Comparison of ENCODE assay signal across 20 cellular contexts in genomic region chr15:68027388-68027787, GRCh38. TPM values are rescaled to one million over a fixed set of nuclear protein-coding genes. Genes with fewer than 3 reads are reported as not detected.
DNase-seq lines count a peak whose midpoint lies in the region; ATAC-seq and TF ChIP-seq lines count a peak whose summit lies in the region.
"Had no signal": no experiment of that assay in that cellular context is flagged by ENCODE, and none has a peak within 500 bp of the region (broad histone marks: within the 10 kb centered on the region; RNA-seq: fewer than 3 reads in every experiment).

No MANE protein-coding gene starts in this region.

- DNase-seq in Caco-2 (no peak), MM.1S (no peak), osteocyte (ENCODE audit: extremely low spot score, unreplicated experiment) (peak; percentile 54), HUDEP-2 (lab: John Stamatoyannopoulos, UW; ENCODE audit: unreplicated experiment in 76 of 76) (no peak)
- DNase-seq: CD4-positive, CD25-positive, alpha-beta regulatory T cell; GOT3; NCI-H1092 treated with DMSO at 0.1 percent for 48 hours; NCI-H1436; NCI-H187 treated with DMSO at 0.1 percent for 48 hours; NCI-H2171 treated with DMSO at 0.1 percent for 48 hours; NCI-H345; NCI-H510A treated with DMSO at 0.1 percent for 48 hours; NK-92 treated with Interleukin-12 subunit alpha and Interleukin-12 subunit beta, amount 100 ng/mL, for 24 hours; SHP77 treated with DMSO at 0.1 percent for 48 hours had no signal

- H3K27ac Mint-ChIP-seq in Caco-2 (ENCODE audit: unreplicated experiment), result peak overlapping the region; percentile 92
- no peak overlapping the region for H3K27ac Mint-ChIP-seq in osteocyte (ENCODE audit: unreplicated experiment)

- peaks cover 6% of the 10 kb centered on the region for H3K36me3 Mint-ChIP-seq in Caco-2 (ENCODE audit: insufficient read depth, unreplicated experiment)
- no peaks in the 10 kb centered on the region for H3K36me3 Mint-ChIP-seq in osteocyte (ENCODE audit: unreplicated experiment)
- H3K36me3 Mint-ChIP-seq: CD4-positive, CD25-positive, alpha-beta regulatory T cell had no signal

- CTCF ChIA-PET in Caco-2 (lab: Charles Lee), result no interaction called here

- BruUV-seq in Caco-2 (replicated peaks; lab: Mats Ljungman, UMichigan), result no TSS peak

- no peak overlapping the region for H3K9ac ChIP-seq in MM.1S (ENCODE audit: low read length)
- H3K9ac ChIP-seq: BLaER1 had no signal

- H3K4me3 Mint-ChIP-seq in Caco-2 (ENCODE audit: unreplicated experiment), result no peak overlapping the region
- H3K4me3 Mint-ChIP-seq in osteocyte (ENCODE audit: unreplicated experiment), result no peak overlapping the region
- H3K4me3 Mint-ChIP-seq: CD4-positive, CD25-positive, alpha-beta regulatory T cell had no signal

- no peak overlapping the region for H3K4me2 ChIP-seq in MM.1S (ENCODE audit: low read depth, low read length)
- H3K4me2 ChIP-seq: BLaER1 had no signal

- H4K20me1 ChIP-seq in MM.1S (ENCODE audit: insufficient read depth, low read length), result no peaks in the 10 kb centered on the region
- H4K20me1 ChIP-seq: BLaER1 had no signal

- ATAC-seq in GM21737 (IDR thresholded peaks at IDR 0.05; ENCODE audit: unreplicated experiment) (no peak), GM19397 (IDR thresholded peaks at IDR 0.05; ENCODE audit: unreplicated experiment) (no peak)

- POLR2A ChIA-PET in Caco-2 (lab: Charles Lee), result no interaction called here

- H3K27me3 Mint-ChIP-seq in Caco-2 (ENCODE audit: insufficient read depth, unreplicated experiment) (no peaks in the 10 kb centered on the region), osteocyte (ENCODE audit: unreplicated experiment) (peaks cover 9% of the 10 kb centered on the region)

- no peak for TF ChIP-seq CTCF in Caco-2 (IDR thresholded peaks at IDR 0.05; ENCODE audit: insufficient read depth in 1 of 2, low read depth in 1 of 2, low read length in 1 of 2, severe bottlenecking in 1 of 2, unreplicated experiment in 1 of 2)
- no peak for TF ChIP-seq CTCF in MM.1S (IDR thresholded peaks at IDR 0.05; ENCODE audit: low read length)
- no peak for TF ChIP-seq CTCF in VCaP (conservative IDR thresholded peaks at IDR 0.05)
- no peak for TF ChIP-seq CTCF in osteocyte (IDR thresholded peaks at IDR 0.05)

- intact Hi-C loops in Caco-2 (cut with micrococcal nuclease; ENCODE audit: unreplicated experiment), result loop anchor here (2.0 kb wide), 2 partner anchors 15 to 81 kb away; no protein-coding TSS in a partner anchor

- H3K4me1 Mint-ChIP-seq in Caco-2 (ENCODE audit: low read depth, unreplicated experiment) (peaks cover 39% of the 10 kb centered on the region), osteocyte (ENCODE audit: unreplicated experiment) (no peaks in the 10 kb centered on the region)
- H3K4me1 Mint-ChIP-seq: CD4-positive, CD25-positive, alpha-beta regulatory T cell had no signal

- H3K4me1 ChIP-seq in Caco-2, result peaks cover 48% of the 10 kb centered on the region
- H3K4me1 ChIP-seq in MM.1S (ENCODE audit: low read length), result no peaks in the 10 kb centered on the region
- H3K4me1 ChIP-seq: BLaER1 had no signal

- H3K4me3 ChIP-seq in Caco-2 (ENCODE audit: low read depth, low read length) (no peak overlapping the region), MM.1S (ENCODE audit: low read length) (no peak overlapping the region)
- H3K4me3 ChIP-seq: BLaER1, HAP-1 had no signal

- H3F3A ChIP-seq in MM.1S (ENCODE audit: insufficient read depth, low read length), result no peaks in the 10 kb centered on the region

- H3K27ac ChIP-seq in MM.1S (ENCODE audit: low read length) (no peak overlapping the region), VCaP (peak overlapping the region; percentile 30; the same call in 1 of the 2 replicates)
- H3K27ac ChIP-seq: BLaER1, RWPE1 had no signal

- H3K9me3 ChIP-seq in Caco-2, result no peaks in the 10 kb centered on the region
- no peaks in the 10 kb centered on the region for H3K9me3 ChIP-seq in MM.1S (replicated peaks; ENCODE audit: insufficient read depth, low read length)
- H3K9me3 ChIP-seq: BLaER1 had no signal

- no peaks in the 10 kb centered on the region for H3K36me3 ChIP-seq in Caco-2 (ENCODE audit: control insufficient read depth, insufficient read depth, low read length)
- no peaks in the 10 kb centered on the region for H3K36me3 ChIP-seq in MM.1S (replicated peaks; ENCODE audit: insufficient read depth, low read length)
- H3K36me3 ChIP-seq: BLaER1, HAP-1 had no signal

- no peaks in the 10 kb centered on the region for H3K9me2 ChIP-seq in MM.1S (replicated peaks; ENCODE audit: insufficient read depth, low read length)

- H3K79me2 ChIP-seq in MM.1S (ENCODE audit: low read length), result no peaks in the 10 kb centered on the region

- H3K27me3 ChIP-seq in Caco-2 (replicated peaks; ENCODE audit: control insufficient read depth, insufficient read depth, low read length), result no peaks in the 10 kb centered on the region
- H3K27me3 ChIP-seq in MM.1S (replicated peaks; ENCODE audit: insufficient read depth, low read length), result no peaks in the 10 kb centered on the region
- H3K27me3 ChIP-seq: BLaER1 had no signal

- 0 out of 2 replicates have a peak overlapping the region, but pooled peaks have one; percentile 16 for H2AFZ ChIP-seq in MM.1S (ENCODE audit: low read length)

- H3K9me3 Mint-ChIP-seq in Caco-2 (ENCODE audit: unreplicated experiment), result peaks cover 10% of the 10 kb centered on the region
- no peaks in the 10 kb centered on the region for H3K9me3 Mint-ChIP-seq in osteocyte (ENCODE audit: unreplicated experiment)

RNA-seq across cellular contexts. Expression of gene PIAS1, which starts 26.7 kb away (rescaled TPM):
- total RNA-seq in Caco-2 (2022) (43.1 and 48.0 TPM in 2 replicates), osteocyte (38.0 and 40.6 TPM in 2 replicates)
